ENCODE assay signal across 7 cellular contexts in genomic region chr9:17731308-17731707, GRCh38.
"Had no signal": no experiment of that assay in that cellular context is flagged by ENCODE, and none has a peak within 500 bp of the region (broad histone marks: within the 10 kb centered on the region; RNA-seq: fewer than 3 reads in every experiment).

No MANE protein-coding gene starts in this region.

- ATAC-seq: GM23338, K562 had no signal

- DNase-seq: H9, HCEC 1CT, HFFc6, IMR-90, KG1 had no signal

- H3K4me3 ChIP-seq: GM23338, K562 had no signal
